ENCODE assay signal across 8 cellular contexts in the genomic region with DNA sequence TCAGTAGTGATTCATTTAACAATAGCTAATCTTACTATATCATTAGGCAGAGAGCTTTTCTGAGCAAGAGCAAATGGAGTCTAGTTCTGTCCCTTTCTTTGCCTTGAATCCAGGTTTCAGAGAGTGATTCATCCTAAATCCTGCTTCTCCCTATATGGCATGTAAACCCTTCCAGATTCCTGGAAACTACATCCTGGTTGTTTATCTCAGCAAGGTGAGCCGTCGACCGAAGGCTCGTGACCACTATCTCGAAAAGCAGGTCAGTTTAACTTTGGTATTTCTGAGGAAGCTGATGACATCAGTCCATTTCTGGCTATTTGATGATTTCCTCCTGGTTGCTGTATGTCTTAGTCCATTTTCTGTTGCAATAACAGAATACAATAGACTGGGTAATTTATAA. TPM values are rescaled to one million over a fixed set of nuclear protein-coding genes. Genes with fewer than 3 reads are reported as not detected.
"Had no signal": no experiment of that assay in that cellular context is flagged by ENCODE, and none has a peak within 500 bp of the region (broad histone marks: within the 10 kb centered on the region; RNA-seq: fewer than 3 reads in every experiment).

No MANE protein-coding gene starts in this region.

- H3K4me3 Mint-ChIP-seq: HFFc6, IgD-negative memory B cell had no signal

- H2AFZ ChIP-seq: GM23248 had no signal

- H3K4me3 ChIP-seq: GM23248, HAP-1 had no signal

- H3K9me3 ChIP-seq: HAP-1 had no signal

- H3K9me3 Mint-ChIP-seq: HFFc6 had no signal

- H3K9ac ChIP-seq: GM23248 had no signal

- DNase-seq: GM23248, GOT3, H7, HFFc6 had no signal

- H3K4me1 ChIP-seq: HAP-1 had no signal

- H3K27ac Mint-ChIP-seq: HFFc6, IgD-negative memory B cell had no signal

- H3K27ac ChIP-seq: GM23248, HL-60 had no signal

- H3K36me3 Mint-ChIP-seq: IgD-negative memory B cell had no signal

- H3K36me3 ChIP-seq: HAP-1 had no signal

RNA-seq across cellular contexts. Expression of gene ERVMER34-1, which starts 40.7 kb away (rescaled TPM):
- total RNA-seq: GM23248, H4, HFFc6 had no signal
